Comparison of ENCODE assay signal across 8 cellular contexts in the genomic region with DNA sequence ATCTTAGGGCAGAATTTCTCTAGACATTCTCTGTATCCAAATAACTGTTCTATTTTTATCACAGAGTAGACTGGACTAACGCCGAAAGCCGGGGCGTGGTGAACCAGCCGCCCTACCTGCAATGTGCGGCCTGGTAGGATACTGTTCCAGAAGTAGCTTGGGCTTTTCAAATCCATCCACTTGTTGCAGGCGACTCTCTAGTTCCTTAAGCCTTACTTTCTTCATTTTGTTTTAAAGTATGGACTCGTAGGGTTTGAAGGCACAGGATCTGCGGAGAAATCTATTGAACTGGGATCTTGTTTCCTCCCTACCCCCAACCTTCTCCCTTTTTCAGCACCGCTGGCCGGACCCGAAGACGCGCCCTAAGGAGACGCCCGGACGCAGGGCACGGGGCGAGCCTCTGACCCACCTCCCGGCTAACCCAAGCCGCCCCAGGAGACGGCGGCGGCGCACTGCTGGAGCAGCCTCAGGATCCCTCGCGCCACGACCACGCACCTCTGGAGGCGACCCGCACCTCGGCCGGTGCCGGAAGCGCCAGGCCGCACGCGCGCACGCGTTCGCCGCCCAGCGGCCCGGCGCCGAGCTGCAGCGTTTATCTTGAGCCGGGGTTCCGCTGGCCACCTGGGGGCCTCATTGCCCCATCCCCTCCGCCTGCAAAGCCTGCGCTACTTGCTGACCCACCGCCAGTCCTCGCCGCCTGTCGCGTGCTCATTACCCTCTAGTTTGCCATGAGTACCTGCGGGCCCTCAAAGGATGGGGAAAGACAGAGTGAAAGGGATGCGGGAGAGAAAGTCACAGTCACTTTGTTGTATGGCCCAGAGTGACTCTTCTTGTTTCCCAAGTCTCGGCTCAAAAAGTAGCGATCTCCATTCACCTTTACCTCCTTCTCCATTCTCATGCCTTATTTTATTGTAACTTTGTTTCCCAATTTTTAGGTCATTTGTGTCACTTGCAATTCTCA.
DNase-seq lines count a peak whose midpoint lies in the region; ATAC-seq lines count a peak whose summit lies in the region.

A gene (minus strand): TSS at position 533 of the 961 bp plus-strand sequence. CDS start 308 bp downstream, at position 225.

- DNase-seq in AG08396 (ENCODE audit: low spot score) (peak; percentile 91), NCI-H226 (peak; percentile 70), iris pigment epithelial cell (ENCODE audit: low read depth) (peak; percentile 75)
- peak; percentile 53 for DNase-seq in activated CD4-positive, CD25-positive, alpha-beta regulatory T cell treated with anti-CD3 and anti-CD28 coated beads, Interleukin-2, amount 50 U/mL, for 16 hours (ENCODE audit: low read depth, low spot score)
- peak; percentile 69 for DNase-seq in central memory CD4-positive, alpha-beta T cell
- DNase-seq in stimulated activated CD4-positive, alpha-beta T cell treated with anti-CD3 and anti-CD28 coated beads, Interleukin-12 subunit alpha, Interleukin-12 subunit beta, amount 100 ng/mL, for 4 hours, result peak; percentile 77

- ATAC-seq in GM18873 (IDR thresholded peaks at IDR 0.05; ENCODE audit: low FRiP score, unreplicated experiment) (peak; percentile 46), HG03135 (IDR thresholded peaks at IDR 0.05; ENCODE audit: unreplicated experiment) (peak; percentile 62)

Comparison
In these comparisons a context has a peak if more than half of its experiments do, and no peak if none do; other contexts are left out.
1. Peak in every context shown above with its lines: DNase-seq and ATAC-seq.